Comparison of ENCODE assay signal across 9 cellular contexts in the genomic region with DNA sequence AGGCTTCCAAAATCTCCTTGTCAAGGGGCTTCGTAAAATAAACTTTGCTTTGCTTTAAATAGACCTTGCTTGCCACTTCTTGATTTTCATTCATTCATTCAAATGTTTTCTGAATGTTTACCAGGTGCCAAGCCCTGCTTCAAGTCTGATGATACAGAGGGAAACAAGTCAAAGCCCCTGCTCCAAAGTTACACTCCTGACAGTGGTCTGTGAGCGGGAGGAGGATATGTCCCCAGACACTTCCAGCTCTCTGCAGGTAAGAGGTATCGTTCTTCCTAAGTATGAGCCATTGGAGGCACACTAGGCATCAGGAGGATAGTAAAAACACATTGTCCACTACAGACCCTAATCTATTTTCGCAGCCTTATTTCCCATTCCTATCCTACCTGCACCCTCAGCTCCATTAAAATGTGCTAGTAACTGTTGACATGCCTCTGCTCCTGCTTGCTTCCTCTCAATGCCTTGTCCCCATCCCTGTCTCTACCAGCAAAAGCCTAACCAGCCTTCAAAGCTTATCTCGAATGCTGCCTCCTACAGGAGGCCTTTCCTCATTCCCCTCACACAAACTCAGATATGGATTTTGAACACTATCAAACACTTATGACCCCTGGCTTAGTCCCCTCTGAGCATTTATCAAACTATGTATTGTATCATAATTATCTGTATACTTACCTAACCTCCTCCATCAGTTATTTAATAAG. TPM values are rescaled to one million over a fixed set of nuclear protein-coding genes. Genes with fewer than 3 reads are reported as not detected.
DNase-seq lines count a peak whose midpoint lies in the region; ATAC-seq, FAIRE-seq and TF ChIP-seq lines count a peak whose summit lies in the region.
"Had no signal": no experiment of that assay in that cellular context is flagged by ENCODE, and none has a peak within 500 bp of the region (broad histone marks: within the 10 kb centered on the region; RNA-seq: fewer than 3 reads in every experiment).

No MANE protein-coding gene starts in this region.

- H3K4me3 ChIP-seq in heart left ventricle: no peak overlapping the region
- H3K4me3 ChIP-seq in OCI-LY1 (ENCODE audit: low read depth, low read length, poor library complexity, severe bottlenecking): no peak overlapping the region
- H3K4me3 ChIP-seq in foreskin fibroblast (ENCODE audit: low read depth in 1 of 2, low read length in 2 of 2): no peak overlapping the region
- no peak overlapping the region for H3K4me3 ChIP-seq in uterus
- H3K4me3 ChIP-seq: skin epidermis had no signal

- H3K4me1 ChIP-seq in heart left ventricle: peaks cover 4 to 92% (median 75%) of the 10 kb centered on the region in 12 donors
- H3K4me1 ChIP-seq in OCI-LY1 (ENCODE audit: insufficient read depth, low read length, severe bottlenecking): peaks cover 83% of the 10 kb centered on the region
- peaks cover 0 to 6% of the 10 kb centered on the region in 2 donors for H3K4me1 ChIP-seq in uterus

- H3K36me3 ChIP-seq in heart left ventricle: peaks cover 0 to 6% (median 0%) of the 10 kb centered on the region in 9 donors
- peaks cover under 1% of the 10 kb centered on the region; the same call in 1 of the 2 replicates for H3K36me3 ChIP-seq in OCI-LY1 (ENCODE audit: insufficient read depth, low read length)
- no peaks in the 10 kb centered on the region for H3K36me3 ChIP-seq in uterus

- H3K79me2 ChIP-seq in OCI-LY1 (ENCODE audit: insufficient read depth, low read length): peaks cover 36% of the 10 kb centered on the region

- no peaks in the 10 kb centered on the region for H4K20me1 ChIP-seq in OCI-LY1 (ENCODE audit: insufficient read depth, low read length)

- TF ChIP-seq POLR2A in heart left ventricle (IDR thresholded peaks at IDR 0.05): no peak
- no peak for TF ChIP-seq POLR2A in uterus (IDR thresholded peaks at IDR 0.05)
- no peak for TF ChIP-seq POLR2A in H54 (IDR thresholded peaks at IDR 0.05; ENCODE audit: low read depth, low read length)

- intact Hi-C loops in heart left ventricle (cut with DNase I): loop anchor here in 6 of 10 donors (5.0 to 10.0 kb wide), 4 partner anchors 38 to 130 kb away; partner anchors contain the start of gene ELF1 (in 2 of the 6)
- intact Hi-C loops in Right ventricle myocardium superior (cut with DNase I): loop anchor here (10.0 kb wide), 1 partner anchor 130 kb away; no protein-coding TSS in a partner anchor
- intact Hi-C loops in uterus (cut with DNase I; ENCODE audit: low total_unique reads): no loop called here

- WGBS in heart left ventricle, 4 donors: 82 to 85% (median 83%) methylated on average over 5 of the region's 5 CpGs

- H3K9me3 ChIP-seq in heart left ventricle (no peaks in the 10 kb centered on the region), OCI-LY1 (ENCODE audit: low read length) (no peaks in the 10 kb centered on the region), uterus (no peaks in the 10 kb centered on the region)

- no peaks in the 10 kb centered on the region for H3K27me3 ChIP-seq in heart left ventricle
- H3K27me3 ChIP-seq in OCI-LY1 (ENCODE audit: insufficient read depth, low read length): no peaks in the 10 kb centered on the region
- no peaks in the 10 kb centered on the region for H3K27me3 ChIP-seq in uterus

- peak overlapping the region; percentile 71 for H3K4me2 ChIP-seq in OCI-LY1 (ENCODE audit: low read length)

- no peak for FAIRE-seq in H54 (lab: Jason Lieb, UNC)

- ATAC-seq in heart left ventricle (no peak), Right ventricle myocardium superior (ENCODE audit: poor library complexity) (no peak), HG03139 (IDR thresholded peaks at IDR 0.05; ENCODE audit: unreplicated experiment) (no peak)

- H3K27ac ChIP-seq in heart left ventricle (peak overlapping the region in 9 of 12 donors; percentile 10 to 86 (median 50)), OCI-LY1 (ENCODE audit: low read depth, low read length, poor library complexity, severe bottlenecking) (peak overlapping the region; percentile 5), uterus (peak overlapping the region; percentile 5 to 75)

- no peaks in the 10 kb centered on the region for H3K9me2 ChIP-seq in OCI-LY1 (ENCODE audit: low read depth, low read length)

- no peak overlapping the region for H3K9ac ChIP-seq in OCI-LY1 (ENCODE audit: low read length)

- no peaks in the 10 kb centered on the region for H3F3A ChIP-seq in OCI-LY1 (ENCODE audit: insufficient read depth, low read length)

- DNase-seq in heart left ventricle: no peak
- DNase-seq in Right ventricle myocardium superior: no peak
- peak in 1 of 2 donors; percentile 31 for DNase-seq in foreskin fibroblast
- DNase-seq in uterus: no peak
- DNase-seq in NCI-H774 (lab: John Stamatoyannopoulos, UW): no peak
- no peak for DNase-seq in H54 (ENCODE audit: insufficient read length, low spot score)

- TF ChIP-seq CTCF in heart left ventricle (IDR thresholded peaks at IDR 0.05): peak in 5 of 12 donors; percentile 8 to 33 (median 17)
- TF ChIP-seq CTCF in OCI-LY1 (IDR thresholded peaks at IDR 0.05; ENCODE audit: low read length): peak; percentile 63
- peak; percentile 12 for TF ChIP-seq CTCF in foreskin fibroblast (IDR thresholded peaks at IDR 0.05; ENCODE audit: low read depth, low read length)
- TF ChIP-seq CTCF in uterus (IDR thresholded peaks at IDR 0.05): no peak

- no peak overlapping the region for H2AFZ ChIP-seq in OCI-LY1 (ENCODE audit: low read length)

RNA-seq across cellular contexts. Expression of gene WBP4, which starts 6.2 kb away (rescaled TPM):
- total RNA-seq in heart left ventricle (10 to 100 TPM; 12.4 to 24.6 (median 20.6) TPM), Right ventricle myocardium superior (18.6 TPM), uterus (10 to 100 TPM in 3 of 4 donors, 1 to 10 TPM in 1; 8.8 to 16.2 (median 14.2) TPM)
- polyA plus RNA-seq in heart left ventricle: 10 to 100 TPM; 19.5 to 29.9 TPM

RNA-seq across cellular contexts. Expression of gene ELF1, which starts 36.0 kb away (rescaled TPM):
- total RNA-seq in heart left ventricle: 10 to 100 TPM; 28.6 to 75.4 (median 35.3) TPM
- polyA plus RNA-seq in heart left ventricle: 10 to 100 TPM in 1 of 2 donors, 1 to 10 TPM in 1; 7.7 to 19.4 TPM
- total RNA-seq in Right ventricle myocardium superior: 33.9 TPM
- 10 to 100 TPM; 61.5 to 96.1 (median 74.1) TPM for total RNA-seq in uterus

Comparison
In these comparisons a context has a peak if more than half of its experiments do, and no peak if none do; other contexts are left out.
1. CTCF ChIP-seq: peak in OCI-LY1 (single experiment) and foreskin fibroblast (single experiment); none in uterus (0 of 4).
2. Peak in every context shown above with its lines, with median percentiles within 50 percentile points of each other: H3K27ac ChIP-seq.